In the genomic region with DNA sequence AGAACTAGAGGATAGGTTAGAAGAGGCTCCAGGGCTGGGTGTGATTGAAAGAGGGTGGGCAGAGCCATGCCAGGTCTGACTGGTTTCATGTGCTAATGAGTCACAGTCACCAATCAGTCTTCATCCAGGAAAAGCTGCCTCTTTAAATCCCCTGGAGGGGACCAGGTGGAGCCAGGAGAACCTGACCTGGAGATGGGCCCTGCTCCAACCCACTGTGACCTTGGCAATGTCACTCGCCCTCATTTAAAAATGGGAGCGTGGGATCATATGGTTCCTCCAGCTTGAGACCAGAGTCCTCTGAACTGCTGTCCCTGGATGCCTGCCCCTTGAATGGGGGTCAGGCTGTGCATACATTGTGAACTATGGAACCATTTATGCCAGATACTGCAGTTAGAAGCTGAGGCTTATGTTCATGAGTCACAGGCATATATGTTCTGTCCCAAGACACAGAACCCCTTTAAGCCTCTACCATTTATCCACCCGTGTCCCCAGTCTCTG, we compare ENCODE assay signal across 16 cellular contexts. TPM values are rescaled to one million over a fixed set of nuclear protein-coding genes. Genes with fewer than 3 reads are reported as not detected.
DNase-seq lines count a peak whose midpoint lies in the region; ATAC-seq, FAIRE-seq and TF ChIP-seq lines count a peak whose summit lies in the region.
"Had no signal": no experiment of that assay in that cellular context is flagged by ENCODE, and none has a peak within 500 bp of the region (broad histone marks: within the 10 kb centered on the region; RNA-seq: fewer than 3 reads in every experiment).

No MANE protein-coding gene starts in this region.

- H3K9me3 ChIP-seq in K562 (replicated peaks; ENCODE audit: control insufficient read depth, insufficient read depth, low read depth, low read length) (no peaks in the 10 kb centered on the region), left lung (peaks cover 0 to 9% of the 10 kb centered on the region in 2 donors)
- H3K9me3 ChIP-seq: SK-N-SH had no signal

- in situ Hi-C loops in K562 (cut with MboI) = no loop called here

- TF ChIP-seq RAD21 in K562 (CRISPR knock-in tag; conservative IDR thresholded peaks at IDR 0.05 in 1 of 2, IDR thresholded peaks at IDR 0.05 in 1 of 2) = no peak

- CTCF ChIA-PET in K562 (lab: Yijun Ruan, JAX; ENCODE audit: low intra/inter-chr PET ratio) = no interaction called here

- no peaks in the 10 kb centered on the region for H3K9me1 ChIP-seq in K562 (ENCODE audit: control insufficient read depth, insufficient read depth, low read length)

- no TSS peak for BruUV-seq in K562 (replicated peaks; lab: Mats Ljungman, UMichigan)

- H3K4me3 ChIP-seq in K562 (no peak overlapping the region), left lung (no peak overlapping the region), urinary bladder (ENCODE audit: low read depth, low read length) (no peak overlapping the region)
- H3K4me3 ChIP-seq: tibial nerve had no signal

- H3K27ac ChIP-seq in K562 (ENCODE audit: extremely low read depth, low read depth, low read length) (no peak overlapping the region), left lung (no peak overlapping the region), urinary bladder (ENCODE audit: low read depth) (peak overlapping the region; percentile 28)
- H3K27ac ChIP-seq: tibial nerve had no signal

- no peak for TF ChIP-seq POLR2A in K562 (conservative IDR thresholded peaks at IDR 0.05)

- H3K9ac ChIP-seq in K562 (ENCODE audit: insufficient read depth in 1 of 2, low read depth in 2 of 2, low read length in 2 of 2) = peak overlapping the region in 1 of 2 experiments; percentile 47; a peak in 1 of 4 replicates
- H3K9ac ChIP-seq: SK-N-SH had no signal

- 66% methylated on average over 3 of the region's 3 CpGs for WGBS in K562 (ENCODE audit: insufficient coverage, low coverage, missing lambda C conversion rate)
- WGBS in urinary bladder = 90% methylated on average over 3 of the region's 3 CpGs

- no peaks in the 10 kb centered on the region for H3K27me3 ChIP-seq in K562 (ENCODE audit: control insufficient read depth in 2 of 2, insufficient read depth in 2 of 2, low read length in 2 of 2)
- H3K27me3 ChIP-seq in left lung = no peaks in the 10 kb centered on the region

- H2AFZ ChIP-seq in K562 (ENCODE audit: low read depth, low read length) = no peak overlapping the region

- TF ChIP-seq EP300 in K562 (IDR thresholded peaks at IDR 0.05; ENCODE audit: low read length) = no peak

- intact Hi-C loops in left ventricle myocardium superior (cut with micrococcal nuclease) (no loop called here), left cardiac atrium (cut with DNase I) (no loop called here), K562 (cut with micrococcal nuclease) (no loop called here), left lung (cut with DNase I) (no loop called here)

- DNase-seq in left ventricle myocardium superior = no peak
- DNase-seq in left cardiac atrium = no peak
- DNase-seq in K562 (ENCODE audit: extremely low read depth in 1 of 4, low spot score in 3 of 4) = no peak
- no peak for DNase-seq in left lung
- DNase-seq in iPS-NIHi7 (ENCODE audit: extremely low spot score) = no peak
- DNase-seq in NCI-H187 treated with DMSO at 0.1 percent for 48 hours (lab: John Stamatoyannopoulos, UW) = no peak
- DNase-seq: activated CD4-positive, alpha-beta memory T cell treated with anti-CD3 and anti-CD28 coated beads for 36 hours; activated effector memory CD4-positive, alpha-beta T cell treated with Interleukin-2 at 50 U/mL for 16 hours; NCI-H2107; right cardiac atrium; SK-N-SH; stimulated activated CD4-positive, alpha-beta T cell treated with anti-CD3 and anti-CD28 coated beads, Interleukin-1b, Interleukin-23, amount 100 ng/mL, for 48 hours had no signal

- H3K79me2 ChIP-seq in K562 (ENCODE audit: control insufficient read depth, insufficient read depth, low read length) = no peaks in the 10 kb centered on the region

- no peaks in the 10 kb centered on the region for H4K20me1 ChIP-seq in K562 (replicated peaks; ENCODE audit: control insufficient read depth, insufficient read depth, low read length)

- no peaks in the 10 kb centered on the region for H3K36me3 ChIP-seq in K562 (ENCODE audit: control insufficient read depth, insufficient read depth, low read length)
- no peaks in the 10 kb centered on the region for H3K36me3 ChIP-seq in left lung
- H3K36me3 ChIP-seq in urinary bladder (ENCODE audit: insufficient read depth) = no peaks in the 10 kb centered on the region

- H3K4me1 ChIP-seq in K562 (replicated peaks in 1 of 2; ENCODE audit: control insufficient read depth in 2 of 2, insufficient read depth in 2 of 2, low read length in 2 of 2) (peaks cover 0 to 6% of the 10 kb centered on the region in 2 experiments; a peak in 1 of 5 replicates), left lung (no peaks in the 10 kb centered on the region), urinary bladder (ENCODE audit: insufficient read depth) (no peaks in the 10 kb centered on the region)
- H3K4me1 ChIP-seq: tibial nerve had no signal

- H3K4me2 ChIP-seq in K562 (ENCODE audit: insufficient read depth, low read length) = no peak overlapping the region
- H3K4me2 ChIP-seq: SK-N-SH had no signal

- POLR2A ChIA-PET in K562 (lab: Yijun Ruan, JAX) = interaction anchor here (1.5 kb wide), 1 partner anchor 11 kb away, joined by 3 read pairs; no protein-coding TSS in a partner anchor

- ATAC-seq in left ventricle myocardium superior = peak; percentile 10
- no peak for ATAC-seq in left cardiac atrium
- ATAC-seq in K562 = peak; percentile 20; the same call in 1 of the 3 replicates
- peak; percentile 74 for ATAC-seq in left lung
- no peak for ATAC-seq in HG03108 (IDR thresholded peaks at IDR 0.05; ENCODE audit: unreplicated experiment)
- ATAC-seq: right cardiac atrium had no signal

- TF ChIP-seq CTCF in K562 (IDR thresholded peaks at IDR 0.05 in 2 of 3, conservative IDR thresholded peaks at IDR 0.05 in 1 of 3; ENCODE audit: insufficient read depth in 2 of 3, low read depth in 1 of 3, low read length in 3 of 3) = no peak
- no peak for TF ChIP-seq CTCF in left lung (IDR thresholded peaks at IDR 0.05)

- no peak for FAIRE-seq in K562 (lab: Jason Lieb, UNC)
- FAIRE-seq: HTR-8/SVneo had no signal

TF ChIP-seq in K562, 482 proteins besides CTCF, POLR2A, EP300 and RAD21 (continues in another document):
- TF ChIP-seq, protein P1, sequence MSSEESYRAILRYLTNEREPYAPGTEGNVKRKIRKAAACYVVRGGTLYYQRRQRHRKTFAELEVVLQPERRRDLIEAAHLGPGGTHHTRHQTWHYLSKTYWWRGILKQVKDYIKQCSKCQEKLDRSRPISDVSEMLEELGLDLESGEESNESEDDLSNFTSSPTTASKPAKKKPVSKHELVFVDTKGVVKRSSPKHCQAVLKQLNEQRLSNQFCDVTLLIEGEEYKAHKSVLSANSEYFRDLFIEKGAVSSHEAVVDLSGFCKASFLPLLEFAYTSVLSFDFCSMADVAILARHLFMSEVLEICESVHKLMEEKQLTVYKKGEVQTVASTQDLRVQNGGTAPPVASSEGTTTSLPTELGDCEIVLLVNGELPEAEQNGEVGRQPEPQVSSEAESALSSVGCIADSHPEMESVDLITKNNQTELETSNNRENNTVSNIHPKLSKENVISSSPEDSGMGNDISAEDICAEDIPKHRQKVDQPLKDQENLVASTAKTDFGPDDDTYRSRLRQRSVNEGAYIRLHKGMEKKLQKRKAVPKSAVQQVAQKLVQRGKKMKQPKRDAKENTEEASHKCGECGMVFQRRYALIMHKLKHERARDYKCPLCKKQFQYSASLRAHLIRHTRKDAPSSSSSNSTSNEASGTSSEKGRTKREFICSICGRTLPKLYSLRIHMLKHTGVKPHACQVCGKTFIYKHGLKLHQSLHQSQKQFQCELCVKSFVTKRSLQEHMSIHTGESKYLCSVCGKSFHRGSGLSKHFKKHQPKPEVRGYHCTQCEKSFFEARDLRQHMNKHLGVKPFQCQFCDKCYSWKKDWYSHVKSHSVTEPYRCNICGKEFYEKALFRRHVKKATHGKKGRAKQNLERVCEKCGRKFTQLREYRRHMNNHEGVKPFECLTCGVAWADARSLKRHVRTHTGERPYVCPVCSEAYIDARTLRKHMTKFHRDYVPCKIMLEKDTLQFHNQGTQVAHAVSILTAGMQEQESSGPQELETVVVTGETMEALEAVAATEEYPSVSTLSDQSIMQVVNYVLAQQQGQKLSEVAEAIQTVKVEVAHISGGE (CRISPR knock-in tag; IDR thresholded peaks at IDR 0.05) = peak in 1 of 3 experiments; percentile 32; a peak in 1 of 6 replicates

RNA-seq across cellular contexts. Expression of gene HES1, which starts 23.0 kb away (rescaled TPM):
- total RNA-seq in left ventricle myocardium superior = 13.4 TPM
- 10 to 100 TPM; 13.2 to 60.5 TPM for total RNA-seq in left cardiac atrium
- total RNA-seq in K562 (2011; cell fraction: chromatin; rRNA removed; ENCODE audit: low replicate concordance) = 7.6 and 9.1 TPM in 2 replicates
- total RNA-seq in K562 (2011; cell fraction: nucleolus; rRNA removed) = 13.3 and 13.7 TPM in 2 replicates
- 10.1 and 12.0 TPM in 2 replicates for total RNA-seq in K562 (2011; cell fraction: nucleoplasm; rRNA removed)
- total RNA-seq in K562 (2014; rRNA removed) = 37.0 and 46.8 TPM in 2 replicates
- total RNA-seq in K562 (2014; rRNA removed; fragmentation: Illumina TruSeq; extraction: Trizol) = 17.7 and 17.8 TPM in 2 replicates
- total RNA-seq in K562 (2015; rRNA removed; fragmentation: Illumina TruSeq; extraction: Trizol) = 24.0 and 24.9 TPM in 2 replicates
- total RNA-seq in K562 (2021) = 30.5 and 39.1 TPM in 2 replicates
- 4.8 and 9.0 TPM in 2 replicates for polyA plus RNA-seq in K562 (2011; rRNA removed)
- polyA plus RNA-seq in K562 (2011; cell fraction: cytosol; rRNA removed) = 4.5 and 21.4 TPM in 2 replicates
- polyA plus RNA-seq in K562 (2011; cell fraction: nucleus; rRNA removed) = 7.4 and 25.5 TPM in 2 replicates
- 45.6 and 82.2 TPM in 2 replicates for polyA plus RNA-seq in K562 (2012)
- polyA plus RNA-seq in K562 (2014; fragmentation: Illumina TruSeq; extraction: Trizol) = 16.7 and 19.3 TPM in 2 replicates
- 1 to 10 TPM; 3.4 to 6.3 TPM for polyA plus RNA-seq in K562 (2014; fragmentation: Nextera tagmentation; extraction: Ambion mirVana)
- 23.1 and 32.2 TPM in 2 replicates for polyA plus RNA-seq in K562 (2014; rRNA removed)
- polyA minus RNA-seq in K562 (2011; rRNA and poly(A)+ RNA removed) = 2.8 and 7.0 TPM in 2 replicates
- 7.7 and 23.0 TPM in 2 replicates for polyA minus RNA-seq in K562 (2011; cell fraction: cytosol; rRNA and poly(A)+ RNA removed)
- 12.7 and 22.8 TPM in 2 replicates for polyA minus RNA-seq in K562 (2011; cell fraction: nucleus; rRNA and poly(A)+ RNA removed)
- total RNA-seq in left lung = 10 to 100 TPM; 18.1 to 21.8 TPM
- total RNA-seq in urinary bladder = 71.2 TPM
- 22.6 TPM for polyA plus RNA-seq in urinary bladder

Comparison
In these comparisons a context has a peak if more than half of its experiments do, and no peak if none do; other contexts are left out.
1. ATAC-seq: peak in left ventricle myocardium superior (single experiment), K562 (single experiment) and left lung (single experiment); none in left cardiac atrium (0 of 2) and HG03108 (single experiment).